21 cellular contexts compared by ENCODE assay signal in the genomic region with DNA sequence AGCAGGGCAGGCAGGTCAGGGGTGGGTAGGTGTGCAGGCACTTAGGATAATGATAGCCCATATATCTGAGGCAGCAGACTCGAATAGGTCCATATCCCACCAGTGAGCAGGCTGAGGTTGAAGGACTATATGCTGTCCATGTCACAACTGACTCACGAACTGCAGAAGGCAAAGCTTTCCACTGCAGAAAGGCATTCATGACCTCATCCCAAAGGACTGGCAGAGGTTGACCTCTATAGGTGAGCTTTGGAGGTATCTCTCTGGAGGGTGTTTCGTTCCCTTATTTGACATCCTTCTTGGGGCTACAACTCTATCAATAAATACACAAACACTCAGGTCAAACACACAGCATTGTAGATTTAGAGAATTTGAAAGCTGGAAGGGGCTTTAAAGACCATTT. TPM values are rescaled to one million over a fixed set of nuclear protein-coding genes. Genes with fewer than 3 reads are reported as not detected.
DNase-seq lines count a peak whose midpoint lies in the region; ATAC-seq and TF ChIP-seq lines count a peak whose summit lies in the region.
"Had no signal": no experiment of that assay in that cellular context is flagged by ENCODE, and none has a peak within 500 bp of the region (broad histone marks: within the 10 kb centered on the region; RNA-seq: fewer than 3 reads in every experiment).

No MANE protein-coding gene starts in this region.

- H2AK5ac ChIP-seq in mesendoderm (ENCODE audit: low read length), result no peak overlapping the region

- H3K27me3 ChIP-seq in ascending aorta, result no peaks in the 10 kb centered on the region
- no peaks in the 10 kb centered on the region for H3K27me3 ChIP-seq in mesendoderm (ENCODE audit: insufficient read depth, low read length, poor library complexity)
- no peaks in the 10 kb centered on the region for H3K27me3 ChIP-seq in upper lobe of right lung
- H3K27me3 ChIP-seq: heart right ventricle, uterus had no signal

- H2BK120ac ChIP-seq in mesendoderm (ENCODE audit: low read depth, low read length), result no peak overlapping the region

- H3K9ac ChIP-seq in mesendoderm (ENCODE audit: low read length), result no peak overlapping the region

- no peak for ATAC-seq in upper lobe of right lung
- ATAC-seq in stimulated activated naive CD8-positive, alpha-beta T cell treated with anti-CD3 and anti-CD28 coated beads, Interleukin-15, Interleukin-2, amounts not matched to agents 100 U/mL and 50 U/mL, for 24 hours, result no peak
- ATAC-seq: Right ventricle myocardium inferior had no signal

- no peak overlapping the region for H4K5ac ChIP-seq in mesendoderm (ENCODE audit: low read length)

- H3K23ac ChIP-seq in mesendoderm (ENCODE audit: low read length), result no peak overlapping the region

- H3K9me3 ChIP-seq in ascending aorta (no peaks in the 10 kb centered on the region), upper lobe of right lung (no peaks in the 10 kb centered on the region)
- H3K9me3 ChIP-seq: heart right ventricle, uterus had no signal

- no peaks in the 10 kb centered on the region for H3K79me2 ChIP-seq in mesendoderm (ENCODE audit: control insufficient read depth, insufficient read depth, low read length)

- WGBS in mesendoderm (ENCODE audit: extremely low coverage, insufficient coverage, low lambda C conversion rate), result no CpG with 5 or more reads among the region's 3 CpGs

- H3K27ac ChIP-seq in C4-2B, result no peak overlapping the region
- H3K27ac ChIP-seq in ascending aorta, result peak overlapping the region; percentile 65 to 70
- H3K27ac ChIP-seq in mesendoderm (ENCODE audit: low read depth, low read length), result no peak overlapping the region
- no peak overlapping the region for H3K27ac ChIP-seq in upper lobe of right lung

- peak; percentile 9 for TF ChIP-seq CTCF in C4-2B (conservative IDR thresholded peaks at IDR 0.05)
- 0 out of 3 replicates have a peak, but pooled peaks have one; percentile 11 for TF ChIP-seq CTCF in GM12872 (IDR thresholded peaks at IDR 0.05; ENCODE audit: insufficient read depth, low read depth, low read length)
- no peak for TF ChIP-seq CTCF in ascending aorta (IDR thresholded peaks at IDR 0.05)
- no peak for TF ChIP-seq CTCF in upper lobe of right lung (IDR thresholded peaks at IDR 0.05)

- H3K79me1 ChIP-seq in mesendoderm (ENCODE audit: low read length), result no peaks in the 10 kb centered on the region

- H3K36me3 ChIP-seq in ascending aorta, result no peaks in the 10 kb centered on the region
- H3K36me3 ChIP-seq in mesendoderm (ENCODE audit: control insufficient read depth, insufficient read depth, low read length), result no peaks in the 10 kb centered on the region
- H3K36me3 ChIP-seq in upper lobe of right lung, result no peaks in the 10 kb centered on the region
- H3K36me3 ChIP-seq: heart right ventricle, uterus had no signal

- intact Hi-C loops in ascending aorta (cut with DNase I) (no loop called here), upper lobe of right lung (cut with DNase I) (no loop called here)

- H4K8ac ChIP-seq in mesendoderm (ENCODE audit: low read depth, low read length), result no peak overlapping the region

- H3K4me1 ChIP-seq in ascending aorta, result peaks cover 0 to 11% of the 10 kb centered on the region in 2 donors
- H3K4me1 ChIP-seq in mesendoderm (ENCODE audit: control insufficient read depth, low read depth, low read length), result no peaks in the 10 kb centered on the region
- H3K4me1 ChIP-seq in upper lobe of right lung, result no peaks in the 10 kb centered on the region
- H3K4me1 ChIP-seq: uterus had no signal

- H3K4me3 ChIP-seq in ascending aorta (no peak overlapping the region), mesendoderm (ENCODE audit: low read length) (no peak overlapping the region), upper lobe of right lung (no peak overlapping the region)
- H3K4me3 ChIP-seq: heart right ventricle, lung, uterus had no signal

- no peak overlapping the region for H3K18ac ChIP-seq in mesendoderm (ENCODE audit: low read length)

- H2BK15ac ChIP-seq in mesendoderm (replicated peaks; ENCODE audit: low read depth), result no peak overlapping the region

- DNase-seq in ascending aorta (ENCODE audit: low spot score in 2 of 2), result no peak
- peak; percentile 85 for DNase-seq in mesendoderm
- DNase-seq in upper lobe of right lung, result no peak
- no peak for DNase-seq in stimulated activated naive CD8-positive, alpha-beta T cell treated with anti-CD3 and anti-CD28 coated beads, Interleukin-15, Interleukin-2, amounts not matched to agents 100 U/mL and 50 U/mL, for 24 hours
- no peak for DNase-seq in stimulated activated CD4-positive, alpha-beta T cell treated with anti-CD3 and anti-CD28 coated beads, Interleukin-2, amount 100 ng/mL, for 24 hours
- DNase-seq in UCSD-AML1 (lab: John Stamatoyannopoulos, UW; ENCODE audit: unreplicated experiment), result no peak
- DNase-seq: activated CD4-positive, alpha-beta T cell treated with anti-CD3 and anti-CD28 coated beads for 4 hours; cortex of kidney; DMS 273 treated with DMSO at 0.1 percent for 48 hours; heart right ventricle; NCI-H1105; NCI-H2081; NCI-H510A; stimulated activated CD4-positive, alpha-beta T cell treated with anti-CD3 and anti-CD28 coated beads, Interleukin-4, amount 100 ng/mL, for 4 hours; uterus had no signal

- H3K4ac ChIP-seq in mesendoderm (ENCODE audit: low read depth, low read length), result no peak overlapping the region

- H3K56ac ChIP-seq in mesendoderm (ENCODE audit: low read length), result no peak overlapping the region

- no peak overlapping the region for H3K4me2 ChIP-seq in mesendoderm (ENCODE audit: low read length)

- no peak overlapping the region for H2BK5ac ChIP-seq in mesendoderm (ENCODE audit: low read length)

RNA-seq across cellular contexts. Expression of a gene that starts 42.8 kb away (rescaled TPM):
- 11.6 TPM for total RNA-seq in ascending aorta
- polyA plus RNA-seq in mesendoderm (2013, experiment 1 of 2), result 10.8 TPM
- polyA plus RNA-seq in mesendoderm (2013, experiment 2 of 2), result 12.0 TPM
- 2.3 TPM for total RNA-seq in upper lobe of right lung
- total RNA-seq: LHCN-M2 had no signal
- polyA plus RNA-seq: CD14-positive monocyte had no signal

Comparison
In these comparisons a context has a peak if more than half of its experiments do, and no peak if none do; other contexts are left out.
1. H3K27ac ChIP-seq: peak in ascending aorta (2 of 2); none in C4-2B (single experiment), mesendoderm (single experiment) and upper lobe of right lung (single experiment).
2. CTCF ChIP-seq: peak in C4-2B (single experiment) and GM12872 (single experiment); none in ascending aorta (0 of 3) and upper lobe of right lung (single experiment).